20 cellular contexts compared by ENCODE assay signal in genomic region chr13:113989585-113990300, GRCh38. TPM values are rescaled to one million over a fixed set of nuclear protein-coding genes. Genes with fewer than 3 reads are reported as not detected.
A peak's percentile ranks its signal among the peaks of the same experiment; 100 is the strongest.
DNase-seq lines count a peak whose midpoint lies in the region; ATAC-seq and TF ChIP-seq lines count a peak whose summit lies in the region.
"Had no signal": no experiment of that assay in that cellular context is flagged by ENCODE, and none has a peak within 500 bp of the region (broad histone marks: within the 10 kb centered on the region; RNA-seq: fewer than 3 reads in every experiment).

No MANE protein-coding gene starts in this region.

- peaks cover 4% of the 10 kb centered on the region for H3K4me1 Mint-ChIP-seq in activated CD4-positive, alpha-beta memory T cell treated with anti-CD3 and anti-CD28 coated beads for 36 hours (ENCODE audit: low read depth)
- H3K4me1 Mint-ChIP-seq in activated CD4-positive, alpha-beta memory T cell treated with anti-CD3 and anti-CD28 coated beads, Interleukin-2, amount 10 ng/mL, durations not matched to agents 7 days and 5 days = peaks cover 9% of the 10 kb centered on the region
- H3K4me1 Mint-ChIP-seq in effector memory CD8-positive, alpha-beta T cell (ENCODE audit: low read depth in 2 of 2) = peaks cover 1 to 28% of the 10 kb centered on the region in 2 donors

- H3K4me3 Mint-ChIP-seq in activated CD4-positive, alpha-beta memory T cell treated with anti-CD3 and anti-CD28 coated beads for 36 hours = no peak overlapping the region
- H3K4me3 Mint-ChIP-seq in activated CD4-positive, alpha-beta memory T cell treated with anti-CD3 and anti-CD28 coated beads, Interleukin-2, amount 10 ng/mL, durations not matched to agents 7 days and 5 days = no peak overlapping the region
- H3K4me3 Mint-ChIP-seq in effector memory CD8-positive, alpha-beta T cell = peak overlapping the region in 1 of 2 donors; percentile 1

- H3K36me3 ChIP-seq in RWPE2 (ENCODE audit: low read depth) (peaks cover 25% of the 10 kb centered on the region), sigmoid colon (peaks cover 1 to 43% (median 14%) of the 10 kb centered on the region in 4 donors)
- H3K36me3 ChIP-seq: uterus had no signal

- intact Hi-C loops in activated CD4-positive, alpha-beta memory T cell treated with anti-CD3 and anti-CD28 coated beads for 36 hours (cut with micrococcal nuclease) = no loop called here
- intact Hi-C loops in sigmoid colon (cut with DNase I) = no loop called here

- peak overlapping the region; percentile 66 for H3K27ac Mint-ChIP-seq in activated CD4-positive, alpha-beta memory T cell treated with anti-CD3 and anti-CD28 coated beads for 36 hours
- no peak overlapping the region for H3K27ac Mint-ChIP-seq in activated CD4-positive, alpha-beta memory T cell treated with anti-CD3 and anti-CD28 coated beads, Interleukin-2, amount 10 ng/mL, durations not matched to agents 7 days and 5 days
- peak overlapping the region; percentile 55 to 75 for H3K27ac Mint-ChIP-seq in effector memory CD8-positive, alpha-beta T cell

- H3K4me1 ChIP-seq in RWPE2 (ENCODE audit: insufficient read depth, poor library complexity, severe bottlenecking) (no peaks in the 10 kb centered on the region), sigmoid colon (no peaks in the 10 kb centered on the region)
- H3K4me1 ChIP-seq: uterus had no signal

- TF ChIP-seq CTCF in RWPE2 (IDR thresholded peaks at IDR 0.05; ENCODE audit: poor library complexity, severe bottlenecking) (no peak), sigmoid colon (IDR thresholded peaks at IDR 0.05) (no peak)

- no peaks in the 10 kb centered on the region for H3K9me3 Mint-ChIP-seq in activated CD4-positive, alpha-beta memory T cell treated with anti-CD3 and anti-CD28 coated beads for 36 hours
- peaks cover 4% of the 10 kb centered on the region for H3K9me3 Mint-ChIP-seq in activated CD4-positive, alpha-beta memory T cell treated with anti-CD3 and anti-CD28 coated beads, Interleukin-2, amount 10 ng/mL, durations not matched to agents 7 days and 5 days
- H3K9me3 Mint-ChIP-seq in effector memory CD8-positive, alpha-beta T cell = no peaks in the 10 kb centered on the region

- no peak overlapping the region for H3K4me3 ChIP-seq in RWPE2 (ENCODE audit: severe bottlenecking)
- H3K4me3 ChIP-seq in sigmoid colon = no peak overlapping the region
- H3K4me3 ChIP-seq: uterus had no signal

- no peak overlapping the region for H3K27ac ChIP-seq in RWPE2 (ENCODE audit: poor library complexity, severe bottlenecking)
- no peak overlapping the region for H3K27ac ChIP-seq in sigmoid colon
- H3K27ac ChIP-seq: uterus had no signal

- no peaks in the 10 kb centered on the region for H3K27me3 Mint-ChIP-seq in activated CD4-positive, alpha-beta memory T cell treated with anti-CD3 and anti-CD28 coated beads for 36 hours
- no peaks in the 10 kb centered on the region for H3K27me3 Mint-ChIP-seq in activated CD4-positive, alpha-beta memory T cell treated with anti-CD3 and anti-CD28 coated beads, Interleukin-2, amount 10 ng/mL, durations not matched to agents 7 days and 5 days
- no peaks in the 10 kb centered on the region for H3K27me3 Mint-ChIP-seq in effector memory CD8-positive, alpha-beta T cell
- H3K27me3 Mint-ChIP-seq: IgD-negative memory B cell had no signal

- H3K27me3 ChIP-seq in RWPE2 (ENCODE audit: insufficient read depth, poor library complexity, severe bottlenecking) (no peaks in the 10 kb centered on the region), sigmoid colon (no peaks in the 10 kb centered on the region)
- H3K27me3 ChIP-seq: uterus had no signal

- peaks cover 40% of the 10 kb centered on the region for H3K36me3 Mint-ChIP-seq in activated CD4-positive, alpha-beta memory T cell treated with anti-CD3 and anti-CD28 coated beads for 36 hours
- peaks cover 53% of the 10 kb centered on the region for H3K36me3 Mint-ChIP-seq in activated CD4-positive, alpha-beta memory T cell treated with anti-CD3 and anti-CD28 coated beads, Interleukin-2, amount 10 ng/mL, durations not matched to agents 7 days and 5 days (ENCODE audit: low read depth)
- H3K36me3 Mint-ChIP-seq in effector memory CD8-positive, alpha-beta T cell (ENCODE audit: insufficient read depth) = peaks cover 53% of the 10 kb centered on the region

- no peak for TF ChIP-seq POLR2A in sigmoid colon (IDR thresholded peaks at IDR 0.05)

- no peak for TF ChIP-seq EP300 in sigmoid colon (IDR thresholded peaks at IDR 0.05)

- POLR2A ChIA-PET in activated CD4-positive, alpha-beta memory T cell treated with anti-CD3 and anti-CD28 coated beads for 36 hours (lab: Charles Lee) = no interaction called here
- POLR2A ChIA-PET in activated CD4-positive, alpha-beta memory T cell treated with anti-CD3 and anti-CD28 coated beads, Interleukin-2, amount 10 ng/mL, durations not matched to agents 7 days and 5 days (lab: Charles Lee) = no interaction called here

- WGBS in sigmoid colon, 2 donors = 86 to 95% methylated on average over 8 of the region's 8 CpGs

- ATAC-seq in RWPE2 (ENCODE audit: low read depth) = no peak
- no peak for ATAC-seq in effector memory CD8-positive, alpha-beta T cell (replicated peaks)
- no peak for ATAC-seq in GM19455 (IDR thresholded peaks at IDR 0.05; ENCODE audit: unreplicated experiment)
- no peak for ATAC-seq in GM18909 (IDR thresholded peaks at IDR 0.05; ENCODE audit: poor library complexity, unreplicated experiment)
- ATAC-seq: left lobe of liver had no signal

- DNase-seq in activated CD4-positive, alpha-beta memory T cell treated with anti-CD3 and anti-CD28 coated beads for 36 hours = no peak
- no peak for DNase-seq in activated CD4-positive, alpha-beta memory T cell treated with anti-CD3 and anti-CD28 coated beads, Interleukin-2, amount 10 ng/mL, durations not matched to agents 7 days and 5 days
- peak; percentile 38 for DNase-seq in RWPE2 (ENCODE audit: low spot score)
- no peak for DNase-seq in effector memory CD8-positive, alpha-beta T cell
- DNase-seq in sigmoid colon = peak; percentile 54
- no peak for DNase-seq in NCI-H526 (lab: John Stamatoyannopoulos, UW)
- DNase-seq: 8988T; activated CD4-positive, CD25-positive, alpha-beta regulatory T cell; activated CD8-positive, alpha-beta memory T cell treated with anti-CD3 and anti-CD28 coated beads, Interleukin-2, amount 50 U/mL, for 48 hours; dermis blood vessel endothelial cell; GDM1; NCI-H1436; NCI-H446 treated with DMSO at 0.1 percent for 48 hours; stimulated activated CD4-positive, alpha-beta T cell treated with anti-CD3 and anti-CD28 coated beads, Interleukin-2, amount 100 ng/mL, for 24 hours; stimulated activated CD8-positive, alpha-beta memory T cell treated with anti-CD3 and anti-CD28 coated beads, Interleukin-4, amount 100 ng/mL, for 48 hours had no signal

- H3K9me3 ChIP-seq in RWPE2 (ENCODE audit: severe bottlenecking) = no peaks in the 10 kb centered on the region
- no peaks in the 10 kb centered on the region for H3K9me3 ChIP-seq in sigmoid colon
- H3K9me3 ChIP-seq: uterus had no signal

- CTCF ChIA-PET in activated CD4-positive, alpha-beta memory T cell treated with anti-CD3 and anti-CD28 coated beads for 36 hours (lab: Charles Lee) = no interaction called here
- CTCF ChIA-PET in activated CD4-positive, alpha-beta memory T cell treated with anti-CD3 and anti-CD28 coated beads, Interleukin-2, amount 10 ng/mL, durations not matched to agents 7 days and 5 days (lab: Charles Lee) = no interaction called here

RNA-seq across cellular contexts. Expression of gene C13orf46, which starts 15.9 kb away (rescaled TPM):
- total RNA-seq in activated CD4-positive, alpha-beta memory T cell treated with anti-CD3 and anti-CD28 coated beads for 36 hours = 1 to 10 TPM; 1.5 to 1.8 TPM
- 1 to 10 TPM; 2.5 to 2.9 TPM for total RNA-seq in activated CD4-positive, alpha-beta memory T cell treated with anti-CD3 and anti-CD28 coated beads, Interleukin-2, amount 10 ng/mL, durations not matched to agents 7 days and 5 days
- 10 to 100 TPM in 1 of 4 donors, under 1 TPM in 2, not detected in 1; 0.71 to 11.9 (median 0.81) TPM for total RNA-seq in sigmoid colon
- 1 to 10 TPM in 1 of 3 donors, under 1 TPM in 1, not detected in 1; 0.23 to 1.2 TPM for polyA plus RNA-seq in sigmoid colon

Comparison
In these comparisons a context has a peak if more than half of its experiments do, and no peak if none do; other contexts are left out.
1. DNase-seq: peak in RWPE2 (single experiment) and sigmoid colon (single experiment); none in activated CD4-positive, alpha-beta memory T cell treated with anti-CD3 and anti-CD28 coated beads for 36 hours (single experiment), activated CD4-positive, alpha-beta memory T cell treated with anti-CD3 and anti-CD28 coated beads, Interleukin-2, amount 10 ng/mL, durations not matched to agents 7 days and 5 days (single experiment), effector memory CD8-positive, alpha-beta T cell (0 of 3) and NCI-H526 (0 of 2).